ENCODE assay signal across 16 cellular contexts in the genomic region with DNA sequence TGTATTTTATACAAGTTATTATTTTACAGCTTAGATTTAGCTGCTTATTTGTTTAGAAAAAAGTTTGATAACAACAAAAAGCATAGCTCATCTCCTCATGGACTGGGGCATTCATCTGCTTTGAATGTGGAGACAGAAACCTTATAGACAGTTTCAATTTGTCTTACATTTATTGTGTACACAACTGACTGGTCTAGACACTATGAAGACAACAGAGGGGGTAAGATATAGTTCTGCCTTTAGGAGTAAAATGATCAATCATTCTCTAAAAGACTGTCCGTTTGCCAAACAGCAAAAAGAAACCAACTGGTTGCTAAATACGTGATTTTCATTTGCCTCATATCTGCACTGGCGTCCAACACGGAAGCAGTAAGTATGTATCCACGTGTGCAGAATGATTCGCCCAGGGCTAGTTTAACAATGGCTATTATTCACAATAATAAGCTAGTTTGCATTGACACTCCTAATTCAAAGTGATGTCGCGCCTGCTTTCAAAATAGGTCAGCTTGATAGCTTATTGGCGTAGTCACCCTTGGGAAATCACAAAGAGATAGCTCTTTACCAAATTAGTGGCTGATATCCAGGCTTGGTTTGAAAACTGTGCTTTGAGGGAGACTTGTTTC.
DNase-seq lines count a peak whose midpoint lies in the region; TF ChIP-seq lines count a peak whose summit lies in the region.
"Had no signal": no experiment of that assay in that cellular context is flagged by ENCODE, and none has a peak within 500 bp of the region (broad histone marks: within the 10 kb centered on the region; RNA-seq: fewer than 3 reads in every experiment).

No MANE protein-coding gene starts in this region.

- TF ChIP-seq CTCF in esophagus muscularis mucosa (IDR thresholded peaks at IDR 0.05) (no peak), tibial nerve (IDR thresholded peaks at IDR 0.05) (no peak)

- H3K27me3 ChIP-seq in esophagus muscularis mucosa (no peaks in the 10 kb centered on the region), tibial nerve (no peaks in the 10 kb centered on the region)

- intact Hi-C loops in esophagus muscularis mucosa (cut with DNase I): no loop called here

- H3K9me3 ChIP-seq in esophagus muscularis mucosa: no peaks in the 10 kb centered on the region
- H3K9me3 ChIP-seq in tibial nerve: no peaks in the 10 kb centered on the region

- WGBS in esophagus muscularis mucosa: 83% methylated on average over 9 of the region's 9 CpGs
- 76 to 84% methylated on average over 9 of the region's 9 CpGs for WGBS in tibial nerve, 2 donors

- H3K4me1 ChIP-seq in esophagus muscularis mucosa (no peaks in the 10 kb centered on the region), tibial nerve (no peaks in the 10 kb centered on the region)

- TF ChIP-seq POLR2A in esophagus muscularis mucosa (IDR thresholded peaks at IDR 0.05; ENCODE audit: low read depth) (no peak), tibial nerve (IDR thresholded peaks at IDR 0.05) (no peak)

- H3K36me3 ChIP-seq in esophagus muscularis mucosa: no peaks in the 10 kb centered on the region
- no peaks in the 10 kb centered on the region for H3K36me3 ChIP-seq in tibial nerve

- no peak for TF ChIP-seq EP300 in esophagus muscularis mucosa (IDR thresholded peaks at IDR 0.05)
- TF ChIP-seq EP300 in tibial nerve (IDR thresholded peaks at IDR 0.05): no peak

- H3K27ac ChIP-seq in esophagus muscularis mucosa (replicated peaks in 1 of 4) (no peak overlapping the region), tibial nerve (no peak overlapping the region)

- peak; percentile 72 for DNase-seq in NCI-H146 (lab: John Stamatoyannopoulos, UW)
- DNase-seq in OCI-M1 (lab: John Stamatoyannopoulos, UW): peak; percentile 35
- DNase-seq in esophagus muscularis mucosa (ENCODE audit: extremely low spot score): peak; percentile 55
- peak; percentile 50 for DNase-seq in retina
- no peak for DNase-seq in tibial nerve (ENCODE audit: low spot score in 2 of 2)
- no peak for DNase-seq in NCI-H446 treated with DMSO at 0.1 percent for 48 hours (lab: John Stamatoyannopoulos, UW)
- no peak for DNase-seq in stimulated activated CD4-positive, alpha-beta T cell treated with anti-CD3 and anti-CD28 coated beads, Interleukin-2, amount 100 ng/mL, for 24 hours
- DNase-seq: activated CD4-positive, alpha-beta T cell treated with anti-CD3 and anti-CD28 coated beads for 1 hour; activated CD8-positive, alpha-beta memory T cell treated with anti-CD3 and anti-CD28 coated beads for 24 hours; activated naive CD4-positive, alpha-beta T cell treated with anti-CD3 and anti-CD28 coated beads, Interleukin-2, amount 50 U/mL, for 16 hours; activated T-cell treated with anti-CD3 and anti-CD28 coated beads, Interleukin-2, amount 50 U/mL, for 72 hours; central memory CD4-positive, alpha-beta T cell; NCI-H1105 treated with DMSO at 0.1 percent for 48 hours; stimulated activated CD4-positive, alpha-beta T cell treated with anti-CD3 and anti-CD28 coated beads, Interleukin-2, amount 100 ng/mL, for 48 hours; SW 1271; trophoblast cell had no signal

- H3K4me3 ChIP-seq in esophagus muscularis mucosa: no peak overlapping the region
- H3K4me3 ChIP-seq in tibial nerve: no peak overlapping the region

Comparison
In these comparisons a context has a peak if more than half of its experiments do, and no peak if none do; other contexts are left out.
1. DNase-seq: peak in NCI-H146 (single experiment), OCI-M1 (single experiment), esophagus muscularis mucosa (single experiment) and retina (single experiment); none in tibial nerve (0 of 2), NCI-H446 treated with DMSO at 0.1 percent for 48 hours (single experiment) and stimulated activated CD4-positive, alpha-beta T cell treated with anti-CD3 and anti-CD28 coated beads, Interleukin-2, amount 100 ng/mL, for 24 hours (0 of 2).